ENCODE assay signal across 1 cellular context in the genomic region with DNA sequence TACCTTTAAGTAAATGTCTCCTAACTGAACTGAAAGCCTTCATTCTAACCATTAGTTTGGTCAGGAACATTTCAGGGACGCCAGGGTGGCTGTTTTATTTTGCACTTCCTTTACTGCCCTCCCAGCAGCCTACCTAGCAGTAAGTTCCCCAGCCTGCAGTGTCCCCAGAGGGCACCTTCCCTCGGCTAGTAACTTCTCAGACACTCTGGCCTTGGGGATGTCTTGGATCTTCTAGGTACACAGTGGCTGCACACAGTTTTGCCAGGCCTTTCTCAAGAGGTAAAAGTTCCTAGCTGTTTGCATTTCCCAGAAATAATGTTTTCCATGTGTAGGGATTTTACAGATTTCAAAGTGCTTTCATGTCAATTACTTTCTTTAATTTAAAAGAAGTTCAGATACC.
TF ChIP-seq lines count a peak whose summit lies in the region.

No MANE protein-coding gene starts in this region.

TF ChIP-seq in H1, 55 proteins besides CTCF, POLR2A, EP300 and RAD21:
- TF ChIP-seq JUND (IDR thresholded peaks at IDR 0.05; ENCODE audit: low read length) (no peak), BRCA1 (IDR thresholded peaks at IDR 0.05; ENCODE audit: low read depth, low read length) (no peak), CREB1 (IDR thresholded peaks at IDR 0.05) (no peak), CHD1 (IDR thresholded peaks at IDR 0.05; ENCODE audit: low read depth, low read length) (no peak), SIRT6 (IDR thresholded peaks at IDR 0.05; ENCODE audit: low read length) (no peak)
